11 cellular contexts compared by ENCODE assay signal in the genomic region with DNA sequence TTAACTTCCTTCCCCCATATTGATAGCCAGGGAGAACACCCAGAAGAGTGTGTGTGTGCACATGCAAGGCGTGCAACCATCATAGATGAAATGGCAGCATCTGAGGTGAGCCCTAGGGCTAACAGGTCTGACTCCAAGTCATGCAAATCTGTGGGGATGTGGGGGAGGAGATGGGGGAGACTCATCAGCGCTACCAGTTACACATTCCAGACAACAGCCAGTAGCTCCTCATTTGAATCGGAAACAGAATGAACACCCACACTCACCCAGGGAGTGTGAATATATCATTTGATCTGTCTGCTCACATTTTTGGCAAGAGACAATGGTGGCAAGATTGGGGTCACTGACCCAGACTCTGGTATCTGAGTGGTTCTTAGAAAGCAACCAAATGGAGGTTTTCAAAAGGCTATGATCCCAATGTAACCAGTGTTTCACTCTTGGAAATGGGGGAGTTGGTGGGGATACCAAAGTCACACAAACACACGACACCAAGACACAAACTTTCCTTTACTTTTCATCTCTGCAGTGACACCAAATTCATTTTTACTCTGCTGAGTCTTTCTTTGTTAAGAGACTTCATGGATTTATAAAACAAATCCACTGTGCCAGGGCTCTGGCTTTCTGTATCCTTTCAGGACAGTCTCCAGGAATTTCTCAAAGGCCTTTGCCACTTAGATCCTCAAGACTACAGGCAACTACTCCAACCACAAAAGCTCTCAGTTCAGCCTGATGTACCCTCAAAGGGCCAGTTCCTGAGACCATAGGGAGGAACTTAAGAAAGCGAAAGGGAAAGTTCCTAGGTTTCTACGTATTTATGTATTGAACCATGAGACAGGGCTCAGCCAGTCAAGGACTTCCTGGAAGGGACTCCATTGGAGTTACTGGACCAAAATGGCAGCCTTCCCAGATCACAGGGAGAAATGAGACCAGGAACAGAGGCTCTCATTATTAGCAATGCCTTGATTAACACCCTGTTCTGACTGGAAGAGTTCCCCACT. TPM values are rescaled to one million over a fixed set of nuclear protein-coding genes. Genes with fewer than 3 reads are reported as not detected.
DNase-seq lines count a peak whose midpoint lies in the region; ATAC-seq and TF ChIP-seq lines count a peak whose summit lies in the region.
"Had no signal": no experiment of that assay in that cellular context is flagged by ENCODE, and none has a peak within 500 bp of the region (broad histone marks: within the 10 kb centered on the region; RNA-seq: fewer than 3 reads in every experiment).

No MANE protein-coding gene starts in this region.

- peak overlapping the region; percentile 99 for H3K9ac ChIP-seq in HCT116 (ENCODE audit: low read length)

- TF ChIP-seq CTCF in HCT116 (IDR thresholded peaks at IDR 0.05 in 2 of 3, conservative IDR thresholded peaks at IDR 0.05 in 1 of 3; ENCODE audit: borderline replicate concordance in 1 of 3, insufficient read depth in 1 of 3, low read depth in 2 of 3, low read length in 2 of 3), result no peak
- TF ChIP-seq CTCF in lower lobe of right lung (IDR thresholded peaks at IDR 0.05), result no peak

- peak overlapping the region; percentile 86 to 97 for H3K4me3 ChIP-seq in HCT116 (replicated peaks in 1 of 2; ENCODE audit: low read depth in 1 of 2, low read length in 2 of 2)
- peak overlapping the region; percentile 63 for H3K4me3 ChIP-seq in lower lobe of right lung

- H3K4me1 Mint-ChIP-seq in activated T-helper 17 cell treated with anti-CD3 and anti-CD28 coated beads, Interleukin-2, amount 50 U/mL, for 72 hours, result peaks cover 7% of the 10 kb centered on the region

- no peaks in the 10 kb centered on the region for H3K9me2 ChIP-seq in HCT116 (ENCODE audit: insufficient read depth)

- H3K9me3 ChIP-seq in HCT116 (ENCODE audit: control insufficient read depth in 1 of 2, insufficient read depth in 1 of 2, low read depth in 1 of 2, low read length in 2 of 2), result no peaks in the 10 kb centered on the region
- no peaks in the 10 kb centered on the region for H3K9me3 ChIP-seq in lower lobe of right lung

- H3K4me1 ChIP-seq in HCT116 (ENCODE audit: control insufficient read depth in 1 of 2, insufficient read depth in 2 of 2, low read length in 2 of 2) (peaks cover 49 to 70% of the 10 kb centered on the region in 2 experiments), lower lobe of right lung (peaks cover 28% of the 10 kb centered on the region)

- H3K4me3 Mint-ChIP-seq in activated T-helper 17 cell treated with anti-CD3 and anti-CD28 coated beads, Interleukin-2, amount 50 U/mL, for 72 hours, result no peak overlapping the region

- peaks cover 10% of the 10 kb centered on the region; the same call in 1 of the 2 replicates for H4K20me1 ChIP-seq in HCT116 (ENCODE audit: insufficient read depth)

- H2AFZ ChIP-seq in HCT116 (ENCODE audit: low read depth, low read length, poor library complexity, severe bottlenecking), result no peak overlapping the region

- intact Hi-C loops in HCT116 (cut with micrococcal nuclease) (no loop called here), lower lobe of right lung (cut with DNase I) (no loop called here)

- H3K27ac Mint-ChIP-seq in activated T-helper 17 cell treated with anti-CD3 and anti-CD28 coated beads, Interleukin-2, amount 50 U/mL, for 72 hours, result no peak overlapping the region

- ATAC-seq in HCT116 (no peak), lower lobe of right lung (peak; percentile 32 to 49), HG02759 (IDR thresholded peaks at IDR 0.05; ENCODE audit: unreplicated experiment) (no peak)
- ATAC-seq in activated T-helper 17 cell treated with anti-CD3 and anti-CD28 coated beads, Interleukin-2, amount 50 U/mL, for 72 hours (replicated peaks), result peak; percentile 32

- BruUV-seq in HCT116 (replicated peaks; lab: Mats Ljungman, UMichigan), result no TSS peak

- H3K4me2 ChIP-seq in HCT116 (ENCODE audit: low read length), result peak overlapping the region; percentile 88

- H3K36me3 Mint-ChIP-seq in activated T-helper 17 cell treated with anti-CD3 and anti-CD28 coated beads, Interleukin-2, amount 50 U/mL, for 72 hours (ENCODE audit: low read depth), result no peaks in the 10 kb centered on the region

- POLR2A ChIA-PET in HCT116 (lab: Charles Lee), result interaction anchor here (0.6 to 3.1 kb wide), 8 partner anchors 9 to 620 kb away, joined by 3 to 21 read pairs (median 4); no protein-coding TSS in a partner anchor

- no peaks in the 10 kb centered on the region for H3K27me3 ChIP-seq in HCT116 (ENCODE audit: insufficient read depth, low read length)
- peaks cover 23% of the 10 kb centered on the region for H3K27me3 ChIP-seq in lower lobe of right lung (ENCODE audit: low read depth)

- CTCF ChIA-PET in HCT116 (lab: Charles Lee), result no interaction called here

- TF ChIP-seq RAD21 in HCT116 (IDR thresholded peaks at IDR 0.05; ENCODE audit: low read depth), result no peak

- peaks cover 44% of the 10 kb centered on the region for H3K27me3 Mint-ChIP-seq in activated T-helper 17 cell treated with anti-CD3 and anti-CD28 coated beads, Interleukin-2, amount 50 U/mL, for 72 hours

- H3K9me3 Mint-ChIP-seq in activated T-helper 17 cell treated with anti-CD3 and anti-CD28 coated beads, Interleukin-2, amount 50 U/mL, for 72 hours, result no peaks in the 10 kb centered on the region

- H3K36me3 ChIP-seq in HCT116 (ENCODE audit: control insufficient read depth in 1 of 2, insufficient read depth in 2 of 2, low read length in 2 of 2), result peaks cover 0 to 25% of the 10 kb centered on the region in 2 experiments; a peak in 2 of 4 replicates
- no peaks in the 10 kb centered on the region for H3K36me3 ChIP-seq in lower lobe of right lung

- RAD21 ChIA-PET in HCT116 (lab: Charles Lee; ENCODE audit: low non-redundant PET in 1 of 2, low total read pairs in 2 of 2, uncharacterized antibody in 2 of 2, unreplicated experiment in 2 of 2), result interaction anchor here in 1 of 2 experiments (0.6 kb wide), 1 partner anchor 10 kb away, joined by 9 read pairs; no protein-coding TSS in a partner anchor

- DNase-seq in DMS79 treated with DMSO at 0.1 percent for 48 hours (lab: John Stamatoyannopoulos, UW) (peak; percentile 37), HCT116 (ENCODE audit: low read depth, low spot score) (no peak), lower lobe of right lung (no peak), NCI-H446 treated with DMSO at 0.1 percent for 48 hours (lab: John Stamatoyannopoulos, UW) (no peak), NCI-H748 (lab: John Stamatoyannopoulos, UW; ENCODE audit: unreplicated experiment) (no peak)
- no peak for DNase-seq in effector CD4-positive, alpha-beta T cell
- DNase-seq: activated T-cell treated with anti-CD3 and anti-CD28 coated beads, Interleukin-2, amount 50 U/mL, for 1 hour; DMS 273 treated with DMSO at 0.1 percent for 48 hours; SHP77 treated with DMSO at 0.1 percent for 48 hours had no signal

- no peak for TF ChIP-seq POLR2A in HCT116 (IDR thresholded peaks at IDR 0.05; ENCODE audit: borderline replicate concordance, extremely low read depth, insufficient read depth, insufficient read length)

- H3K79me2 ChIP-seq in HCT116 (ENCODE audit: insufficient read depth, low read length), result peaks cover 79% of the 10 kb centered on the region

- H3K27ac ChIP-seq in HCT116 (ENCODE audit: low read depth, low read length), result peak overlapping the region; percentile 33
- peak overlapping the region; percentile 72 for H3K27ac ChIP-seq in lower lobe of right lung

TF ChIP-seq in HCT116, 20 proteins besides CTCF, POLR2A, EP300 and RAD21:
- no peak for TF ChIP-seq SIN3A (IDR thresholded peaks at IDR 0.05; ENCODE audit: low read depth)
- TF ChIP-seq, protein P1, sequence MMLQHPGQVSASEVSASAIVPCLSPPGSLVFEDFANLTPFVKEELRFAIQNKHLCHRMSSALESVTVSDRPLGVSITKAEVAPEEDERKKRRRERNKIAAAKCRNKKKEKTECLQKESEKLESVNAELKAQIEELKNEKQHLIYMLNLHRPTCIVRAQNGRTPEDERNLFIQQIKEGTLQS (IDR thresholded peaks at IDR 0.05), result no peak
- no peak for TF ChIP-seq ELF1 (IDR thresholded peaks at IDR 0.05; ENCODE audit: borderline replicate concordance, low read depth)
- TF ChIP-seq YY1 (IDR thresholded peaks at IDR 0.05; ENCODE audit: extremely low read depth, insufficient replicate concordance, low read depth, low read length), result peak; percentile 51
- TF ChIP-seq, protein P2, sequence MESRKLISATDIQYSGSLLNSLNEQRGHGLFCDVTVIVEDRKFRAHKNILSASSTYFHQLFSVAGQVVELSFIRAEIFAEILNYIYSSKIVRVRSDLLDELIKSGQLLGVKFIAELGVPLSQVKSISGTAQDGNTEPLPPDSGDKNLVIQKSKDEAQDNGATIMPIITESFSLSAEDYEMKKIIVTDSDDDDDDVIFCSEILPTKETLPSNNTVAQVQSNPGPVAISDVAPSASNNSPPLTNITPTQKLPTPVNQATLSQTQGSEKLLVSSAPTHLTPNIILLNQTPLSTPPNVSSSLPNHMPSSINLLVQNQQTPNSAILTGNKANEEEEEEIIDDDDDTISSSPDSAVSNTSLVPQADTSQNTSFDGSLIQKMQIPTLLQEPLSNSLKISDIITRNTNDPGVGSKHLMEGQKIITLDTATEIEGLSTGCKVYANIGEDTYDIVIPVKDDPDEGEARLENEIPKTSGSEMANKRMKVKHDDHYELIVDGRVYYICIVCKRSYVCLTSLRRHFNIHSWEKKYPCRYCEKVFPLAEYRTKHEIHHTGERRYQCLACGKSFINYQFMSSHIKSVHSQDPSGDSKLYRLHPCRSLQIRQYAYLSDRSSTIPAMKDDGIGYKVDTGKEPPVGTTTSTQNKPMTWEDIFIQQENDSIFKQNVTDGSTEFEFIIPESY (IDR thresholded peaks at IDR 0.05; ENCODE audit: extremely low read depth, insufficient replicate concordance, low read length), result no peak
- TF ChIP-seq TCF7L2 (IDR thresholded peaks at IDR 0.05; ENCODE audit: borderline replicate concordance, extremely low read depth, insufficient read depth, insufficient read length), result no peak
- no peak for TF ChIP-seq JUND (IDR thresholded peaks at IDR 0.05)

RNA-seq across cellular contexts. Expression of a gene that starts 2.2 kb away (rescaled TPM):
- 196 TPM for total RNA-seq in HCT116 (2021; ENCODE audit: unreplicated experiment)
- polyA plus RNA-seq in HCT116 (2012), result 167 and 184 TPM in 2 replicates
- total RNA-seq in activated T-helper 17 cell treated with anti-CD3 and anti-CD28 coated beads, Interleukin-2, amount 50 U/mL, for 72 hours, result under 1 TPM; 0.17 to 0.53 TPM
- 28.7 TPM for total RNA-seq in lower lobe of right lung

Comparison
In these comparisons a context has a peak if more than half of its experiments do, and no peak if none do; other contexts are left out.
1. ATAC-seq: peak in activated T-helper 17 cell treated with anti-CD3 and anti-CD28 coated beads, Interleukin-2, amount 50 U/mL, for 72 hours (single experiment) and lower lobe of right lung (2 of 2); none in HCT116 (single experiment) and HG02759 (single experiment).
2. RNA of a gene that starts 2.2 kb away (total RNA-seq): 196 TPM in HCT116 (single experiment) and 28.7 TPM in lower lobe of right lung (single experiment); 0.17 to 0.53 TPM in activated T-helper 17 cell treated with anti-CD3 and anti-CD28 coated beads, Interleukin-2, amount 50 U/mL, for 72 hours; every median in the first group is over 10 times any median in the second.